In the genomic region with DNA sequence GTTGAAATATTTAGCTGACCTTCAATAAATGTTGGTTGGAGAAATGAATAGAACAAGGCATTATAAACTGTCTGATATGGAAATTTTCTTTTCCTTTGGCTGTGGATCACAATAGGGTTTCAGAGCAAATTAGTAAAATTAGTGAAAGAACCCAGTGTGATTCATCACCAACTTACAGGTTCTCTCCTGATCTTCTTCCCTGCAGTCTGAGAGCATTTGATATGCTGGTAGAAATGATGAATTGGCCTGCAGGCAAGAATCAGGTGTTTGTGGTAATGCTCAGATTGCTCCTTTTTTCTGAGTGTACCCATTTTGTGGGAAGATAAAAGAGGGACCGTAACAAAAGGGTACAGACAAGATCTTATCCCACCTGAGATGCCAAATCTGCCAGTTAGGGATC, we compare ENCODE assay signal across 22 cellular contexts. TPM values are rescaled to one million over a fixed set of nuclear protein-coding genes. Genes with fewer than 3 reads are reported as not detected.
DNase-seq lines count a peak whose midpoint lies in the region; ATAC-seq and TF ChIP-seq lines count a peak whose summit lies in the region.
"Had no signal": no experiment of that assay in that cellular context is flagged by ENCODE, and none has a peak within 500 bp of the region (broad histone marks: within the 10 kb centered on the region; RNA-seq: fewer than 3 reads in every experiment).

No MANE protein-coding gene starts in this region.

- H3K4me3 ChIP-seq in OCI-LY3 (ENCODE audit: low read length) = peak overlapping the region; percentile 4; the same call in 1 of the 2 replicates
- H3K4me3 ChIP-seq in fibroblast of lung (replicated peaks in 1 of 4; ENCODE audit: control extremely low read depth in 1 of 4, insufficient read depth in 1 of 4, low read depth in 3 of 4, low read length in 4 of 4) = no peak overlapping the region
- H3K4me3 ChIP-seq: adrenal gland had no signal

- H3K9me3 ChIP-seq in OCI-LY3 (ENCODE audit: insufficient read depth, low read length) (no peaks in the 10 kb centered on the region), fibroblast of lung (ENCODE audit: control insufficient read depth, insufficient read depth, low read depth, low read length) (no peaks in the 10 kb centered on the region)
- H3K9me3 ChIP-seq: adrenal gland had no signal

- H2AFZ ChIP-seq in OCI-LY3 (ENCODE audit: low read depth, low read length) (no peak overlapping the region), fibroblast of lung (ENCODE audit: low read length) (no peak overlapping the region)

- no peaks in the 10 kb centered on the region for H3K27me3 Mint-ChIP-seq in stimulated activated naive CD8-positive, alpha-beta T cell treated with anti-CD3 and anti-CD28 coated beads, Interleukin-15, amount 100 ng/mL, for 72 hours
- H3K27me3 Mint-ChIP-seq: activated CD4-positive, alpha-beta memory T cell treated with anti-CD3 and anti-CD28 coated beads, Interleukin-2, amount 10 ng/mL, durations not matched to agents 7 days and 5 days; CD4-positive, alpha-beta memory T cell; IgD-negative memory B cell; naive thymus-derived CD8-positive, alpha-beta T cell had no signal

- H4K20me1 ChIP-seq in OCI-LY3 (ENCODE audit: insufficient read depth, low read length) (peaks cover 82% of the 10 kb centered on the region), fibroblast of lung (ENCODE audit: control insufficient read depth, extremely low read depth, insufficient read depth, low read length) (no peaks in the 10 kb centered on the region)

- peak; percentile 74 to 78 for ATAC-seq in activated naive CD4-positive, alpha-beta T cell treated with anti-CD3 and anti-CD28 coated beads, Interleukin-2, amount 50 U/mL, for 72 hours
- ATAC-seq in stimulated activated naive CD8-positive, alpha-beta T cell treated with anti-CD3 and anti-CD28 coated beads, Interleukin-15, amount 100 ng/mL, for 72 hours = peak; percentile 49
- no peak for ATAC-seq in HG02588 (IDR thresholded peaks at IDR 0.05; ENCODE audit: unreplicated experiment)
- ATAC-seq: naive thymus-derived CD8-positive, alpha-beta T cell had no signal

- peaks cover 57% of the 10 kb centered on the region for H3K36me3 ChIP-seq in OCI-LY3 (replicated peaks; ENCODE audit: low read depth, low read length)
- H3K36me3 ChIP-seq in fibroblast of lung (ENCODE audit: control insufficient read depth, insufficient read depth, low read length) = no peaks in the 10 kb centered on the region
- H3K36me3 ChIP-seq: adrenal gland had no signal

- peaks cover 0 to 5% of the 10 kb centered on the region in 2 donors for H3K9me3 Mint-ChIP-seq in activated naive CD4-positive, alpha-beta T cell treated with anti-CD3 and anti-CD28 coated beads, Interleukin-2, amount 50 U/mL, for 72 hours
- H3K9me3 Mint-ChIP-seq in stimulated activated naive CD8-positive, alpha-beta T cell treated with anti-CD3 and anti-CD28 coated beads, Interleukin-15, amount 100 ng/mL, for 72 hours = no peaks in the 10 kb centered on the region
- H3K9me3 Mint-ChIP-seq: activated CD4-positive, alpha-beta memory T cell treated with anti-CD3 and anti-CD28 coated beads, Interleukin-2, amount 10 ng/mL, durations not matched to agents 7 days and 5 days; IgD-negative memory B cell; naive thymus-derived CD8-positive, alpha-beta T cell; T-helper 2 cell treated with Interferon-gamma antibody and Interleukin-4, amounts not matched to agents 5 μg/mL and 100 μg/mL, for 36 hours had no signal

- peak overlapping the region; percentile 79 to 96 for H3K27ac Mint-ChIP-seq in activated naive CD4-positive, alpha-beta T cell treated with anti-CD3 and anti-CD28 coated beads, Interleukin-2, amount 50 U/mL, for 72 hours
- H3K27ac Mint-ChIP-seq in stimulated activated naive CD8-positive, alpha-beta T cell treated with anti-CD3 and anti-CD28 coated beads, Interleukin-15, amount 100 ng/mL, for 72 hours = peak overlapping the region in 1 of 2 donors; percentile 91
- H3K27ac Mint-ChIP-seq: activated CD4-positive, alpha-beta memory T cell treated with anti-CD3 and anti-CD28 coated beads, Interleukin-2, amount 10 ng/mL, durations not matched to agents 7 days and 5 days; T-helper 2 cell treated with Interferon-gamma antibody and Interleukin-4, amounts not matched to agents 5 μg/mL and 100 μg/mL, for 36 hours had no signal

- H3K79me2 ChIP-seq in OCI-LY3 (ENCODE audit: low read length) (peaks cover 12% of the 10 kb centered on the region; the same call in 1 of the 2 replicates), fibroblast of lung (ENCODE audit: control insufficient read depth, insufficient read depth, low read length) (no peaks in the 10 kb centered on the region)

- H3K4me2 ChIP-seq in OCI-LY3 (ENCODE audit: low read length) = peak overlapping the region; percentile 79
- peak overlapping the region; percentile 26 for H3K4me2 ChIP-seq in fibroblast of lung (ENCODE audit: extremely low read depth, insufficient read depth, low read length)

- H3K4me3 Mint-ChIP-seq in stimulated activated naive CD8-positive, alpha-beta T cell treated with anti-CD3 and anti-CD28 coated beads, Interleukin-15, amount 100 ng/mL, for 72 hours = peak overlapping the region in 1 of 2 donors; percentile 42
- H3K4me3 Mint-ChIP-seq: activated CD4-positive, alpha-beta memory T cell treated with anti-CD3 and anti-CD28 coated beads, Interleukin-2, amount 10 ng/mL, durations not matched to agents 7 days and 5 days; CD4-positive, alpha-beta memory T cell; IgD-negative memory B cell; naive thymus-derived CD8-positive, alpha-beta T cell; T-helper 2 cell treated with Interferon-gamma antibody and Interleukin-4, amounts not matched to agents 5 μg/mL and 100 μg/mL, for 36 hours had no signal

- H3K4me1 ChIP-seq in OCI-LY3 (ENCODE audit: low read length) (peaks cover 35% of the 10 kb centered on the region), fibroblast of lung (ENCODE audit: control insufficient read depth, extremely low read depth, insufficient read depth, low read length) (peaks cover 7% of the 10 kb centered on the region)
- H3K4me1 ChIP-seq: adrenal gland had no signal

- H3K27ac ChIP-seq in OCI-LY3 (ENCODE audit: low read length) (no peak overlapping the region), fibroblast of lung (ENCODE audit: insufficient read depth, low read length) (no peak overlapping the region)
- H3K27ac ChIP-seq: adrenal gland, WERI-Rb-1 had no signal

- H3K9ac ChIP-seq in OCI-LY3 (ENCODE audit: low read length) (no peak overlapping the region), fibroblast of lung (ENCODE audit: insufficient read depth, low read length) (no peak overlapping the region)

- peaks cover 63% of the 10 kb centered on the region for H3K4me1 Mint-ChIP-seq in stimulated activated naive CD8-positive, alpha-beta T cell treated with anti-CD3 and anti-CD28 coated beads, Interleukin-15, amount 100 ng/mL, for 72 hours

- peaks cover 4 to 50% of the 10 kb centered on the region in 2 donors for H3K36me3 Mint-ChIP-seq in activated naive CD4-positive, alpha-beta T cell treated with anti-CD3 and anti-CD28 coated beads, Interleukin-2, amount 50 U/mL, for 72 hours

- H3K27me3 ChIP-seq in OCI-LY3 (ENCODE audit: low read depth, low read length) (0 out of 2 replicates have a peak, but pooled peaks cover 11% of the 10 kb centered on the region), fibroblast of lung (ENCODE audit: control insufficient read depth, insufficient read depth, low read length) (no peaks in the 10 kb centered on the region)
- H3K27me3 ChIP-seq: adrenal gland, brain microvascular endothelial cell had no signal

- TF ChIP-seq CTCF in OCI-LY3 (IDR thresholded peaks at IDR 0.05; ENCODE audit: low read depth, low read length) = no peak
- no peak for TF ChIP-seq CTCF in fibroblast of lung (conservative IDR thresholded peaks at IDR 0.05 in 1 of 2, IDR thresholded peaks at IDR 0.05 in 1 of 2; ENCODE audit: low read depth in 1 of 2, low read length in 2 of 2)

- DNase-seq in activated naive CD4-positive, alpha-beta T cell treated with anti-CD3 and anti-CD28 coated beads, Interleukin-2, amount 50 U/mL, for 72 hours (ENCODE audit: low spot score in 2 of 2) = no peak
- no peak for DNase-seq in activated naive CD4-positive, alpha-beta T cell treated with Interleukin-2 at 50 U/mL for 16 hours
- DNase-seq in fibroblast of lung (ENCODE audit: low read depth in 2 of 2) (no peak), C1 segment of cervical spinal cord (lab: John Stamatoyannopoulos, UW) (no peak)
- no peak for DNase-seq in stimulated activated naive CD8-positive, alpha-beta T cell treated with anti-CD3 and anti-CD28 coated beads, Interleukin-15, amount 100 ng/mL, for 72 hours
- DNase-seq: activated CD4-positive, alpha-beta memory T cell treated with anti-CD3 and anti-CD28 coated beads, Interleukin-2, amount 10 ng/mL, durations not matched to agents 7 days and 5 days; adrenal gland; CD4-positive, alpha-beta memory T cell; DMS 273 treated with DMSO at 0.1 percent for 48 hours; foreskin melanocyte; naive thymus-derived CD8-positive, alpha-beta T cell; NCI-H2029 treated with DMSO at 0.1 percent for 48 hours; NCI-H345; NCI-H748 treated with DMSO at 0.1 percent for 48 hours; occipital lobe; stimulated activated naive CD4-positive, alpha-beta T cell; WERI-Rb-1 had no signal

RNA-seq across cellular contexts. Expression of gene BTAF1, which starts 51.9 kb away (rescaled TPM):
- total RNA-seq in activated naive CD4-positive, alpha-beta T cell treated with anti-CD3 and anti-CD28 coated beads, Interleukin-2, amount 50 U/mL, for 72 hours = 10 to 100 TPM; 72.9 to 74.2 TPM
- total RNA-seq in fibroblast of lung = 39.8 and 40.3 TPM in 2 replicates
- 16.2 and 27.4 TPM in 2 replicates for polyA plus RNA-seq in fibroblast of lung
- 9.0 and 12.9 TPM in 2 replicates for polyA plus RNA-seq in fibroblast of lung (2012)
- polyA minus RNA-seq in fibroblast of lung (ENCODE audit: low replicate concordance) = 5.0 and 5.4 TPM in 2 replicates
